1 cellular context compared by ENCODE assay signal in genomic region chr10:67308912-67309311, GRCh38.
TF ChIP-seq lines count a peak whose summit lies in the region.

No MANE protein-coding gene starts in this region.

TF ChIP-seq in GM12878, 131 proteins besides CTCF, POLR2A, EP300 and RAD21 (continued from another document):
- no peak for TF ChIP-seq ZBTB40 (IDR thresholded peaks at IDR 0.05; ENCODE audit: borderline replicate concordance)
- peak; percentile 46; the same call in 1 of the 2 replicates for TF ChIP-seq NFIC (IDR thresholded peaks at IDR 0.05; ENCODE audit: low read depth, low read length)
- peak; percentile 86 for TF ChIP-seq ATF7 (IDR thresholded peaks at IDR 0.05; ENCODE audit: low read depth)
- no peak for TF ChIP-seq ZBTB33 (IDR thresholded peaks at IDR 0.05)
- TF ChIP-seq SKIL (IDR thresholded peaks at IDR 0.05; ENCODE audit: low read depth, poor library complexity, severe bottlenecking): no peak
- peak; percentile 32 to 46; a peak in 2 of 4 replicates for TF ChIP-seq IKZF2 (IDR thresholded peaks at IDR 0.05)
- TF ChIP-seq ZNF24 (IDR thresholded peaks at IDR 0.05): no peak
- TF ChIP-seq BCL3 (IDR thresholded peaks at IDR 0.05; ENCODE audit: borderline replicate concordance, insufficient read depth, low read depth, low read length, poor library complexity, severe bottlenecking): no peak
- TF ChIP-seq SMAD5 (IDR thresholded peaks at IDR 0.05; ENCODE audit: low read depth): no peak
- no peak for TF ChIP-seq HDAC2 (IDR thresholded peaks at IDR 0.05)
- peak; percentile 54 for TF ChIP-seq JUNB (IDR thresholded peaks at IDR 0.05)
- TF ChIP-seq DPF2 (IDR thresholded peaks at IDR 0.05): peak; percentile 92
- peak; percentile 59; the same call in 1 of the 2 replicates for TF ChIP-seq SPI1 (IDR thresholded peaks at IDR 0.05; ENCODE audit: borderline replicate concordance, insufficient read depth, low read depth, low read length)
- TF ChIP-seq BMI1 (IDR thresholded peaks at IDR 0.05; ENCODE audit: borderline replicate concordance): peak; percentile 79
- peak; percentile 46; the same call in 1 of the 2 replicates for TF ChIP-seq BCL11A (IDR thresholded peaks at IDR 0.05; ENCODE audit: low read depth, low read length)
- TF ChIP-seq BACH1 (IDR thresholded peaks at IDR 0.05; ENCODE audit: borderline replicate concordance): peak; percentile 27; the same call in 1 of the 2 replicates
- peak; percentile 95 for TF ChIP-seq NR2F1 (conservative IDR thresholded peaks at IDR 0.05)
- TF ChIP-seq CBX5 (IDR thresholded peaks at IDR 0.05; ENCODE audit: low read depth): no peak
- no peak for TF ChIP-seq IRF3 (IDR thresholded peaks at IDR 0.05)
- TF ChIP-seq HCFC1 (IDR thresholded peaks at IDR 0.05; ENCODE audit: low read length): no peak
- no peak for TF ChIP-seq ASH2L (IDR thresholded peaks at IDR 0.05; ENCODE audit: borderline replicate concordance, low read depth)
